ENCODE assay signal across 11 cellular contexts in the genomic region with DNA sequence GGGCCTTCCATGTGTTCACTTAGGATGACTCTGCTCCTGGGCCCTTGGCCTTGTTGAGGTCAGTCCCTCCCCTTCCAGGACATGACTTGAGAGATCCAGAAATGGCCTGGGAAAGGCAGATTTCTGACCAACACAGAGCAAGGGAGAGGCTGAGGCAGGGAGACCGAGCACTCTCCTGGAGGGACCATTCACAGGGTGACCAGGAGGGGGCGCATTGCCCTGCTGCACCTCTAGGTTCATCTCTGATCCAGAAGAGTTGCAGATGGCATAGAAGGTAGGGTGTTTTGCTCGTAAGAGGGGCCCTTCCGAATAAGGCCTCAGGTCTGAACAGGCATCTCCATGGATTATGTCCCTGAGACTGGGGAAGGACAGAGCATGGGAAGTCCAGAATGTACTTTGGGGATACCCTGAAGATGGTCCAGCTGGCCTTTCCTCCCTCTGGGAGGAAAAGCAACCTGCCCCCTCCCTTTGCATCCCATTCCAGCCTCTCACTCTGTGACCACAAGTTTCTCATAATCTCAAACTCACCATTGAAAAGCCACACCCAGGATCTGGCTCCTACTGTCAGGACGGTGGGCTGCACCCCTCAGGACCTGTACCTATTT. TPM values are rescaled to one million over a fixed set of nuclear protein-coding genes. Genes with fewer than 3 reads are reported as not detected.
DNase-seq lines count a peak whose midpoint lies in the region; ATAC-seq and TF ChIP-seq lines count a peak whose summit lies in the region.
"Had no signal": no experiment of that assay in that cellular context is flagged by ENCODE, and none has a peak within 500 bp of the region (broad histone marks: within the 10 kb centered on the region; RNA-seq: fewer than 3 reads in every experiment).

No MANE protein-coding gene starts in this region.

- no peak overlapping the region for H3K27ac ChIP-seq in brain microvascular endothelial cell

- H3K9me3 ChIP-seq in mucosa of descending colon = no peaks in the 10 kb centered on the region

- no peak overlapping the region for H3K4me3 ChIP-seq in brain microvascular endothelial cell (ENCODE audit: low read depth, low read length)
- no peak overlapping the region for H3K4me3 ChIP-seq in mucosa of descending colon

- DNase-seq in NCI-H748 (lab: John Stamatoyannopoulos, UW; ENCODE audit: unreplicated experiment) = peak; percentile 9
- DNase-seq in NCI-H748 treated with DMSO at 0.1 percent for 48 hours (lab: John Stamatoyannopoulos, UW) = no peak
- peak; percentile 51 for DNase-seq in NAMALWA (ENCODE audit: low spot score)
- DNase-seq in brain microvascular endothelial cell = peak; percentile 6
- DNase-seq in mucosa of descending colon = peak in 1 of 3 donors; percentile 54
- no peak for DNase-seq in SW480 (ENCODE audit: low spot score)
- DNase-seq: left cardiac atrium had no signal

- H3K27me3 ChIP-seq in brain microvascular endothelial cell (replicated peaks) = peaks cover 5% of the 10 kb centered on the region

- H3K36me3 ChIP-seq in brain microvascular endothelial cell (replicated peaks) = no peaks in the 10 kb centered on the region
- no peaks in the 10 kb centered on the region for H3K36me3 ChIP-seq in mucosa of descending colon (ENCODE audit: low read depth)

- H3K4me1 ChIP-seq in mucosa of descending colon (ENCODE audit: low read depth) = no peaks in the 10 kb centered on the region

- intact Hi-C loops in mucosa of descending colon (cut with DNase I, micrococcal nuclease) = loop anchor here (5.0 to 10.0 kb wide), 3 partner anchors 40 to 270 kb away; a partner anchor contains a TSS

- in situ Hi-C loops in brain microvascular endothelial cell (cut with HindIII; ENCODE audit: low pct_ligation_motif_present, low sequenced_read_pairs) = no loop called here

- TF ChIP-seq CTCF in brain microvascular endothelial cell (IDR thresholded peaks at IDR 0.05; ENCODE audit: low read depth, low read length, missing control alignments) (peak; percentile 76), mucosa of descending colon (IDR thresholded peaks at IDR 0.05) (peak; percentile 40)

- ATAC-seq in mucosa of descending colon (peak; percentile 69), GM18861 (IDR thresholded peaks at IDR 0.05; ENCODE audit: unreplicated experiment) (no peak), HG03432 (IDR thresholded peaks at IDR 0.05; ENCODE audit: unreplicated experiment) (no peak)

RNA-seq across cellular contexts. Expression of a gene that starts 6.6 kb away (rescaled TPM):
- total RNA-seq in mucosa of descending colon = 1,000 to 10,000 TPM in 1 of 3 donors, 100 to 1,000 TPM in 1, 10 to 100 TPM in 1; 37.2 to 2,543 (median 408) TPM
- total RNA-seq: CD4-positive, alpha-beta memory T cell; left cardiac atrium; T-helper 2 cell treated with Interferon-gamma antibody and Interleukin-4, amounts not matched to agents 100 ng/mL and 5 ng/mL, for 36 hours had no signal

Comparison
In these comparisons a context has a peak if more than half of its experiments do, and no peak if none do; other contexts are left out.
1. DNase-seq: peak in NCI-H748 (single experiment), NAMALWA (single experiment) and brain microvascular endothelial cell (single experiment); none in NCI-H748 treated with DMSO at 0.1 percent for 48 hours (single experiment) and SW480 (single experiment).